Comparison of ENCODE assay signal across 29 cellular contexts in the genomic region with DNA sequence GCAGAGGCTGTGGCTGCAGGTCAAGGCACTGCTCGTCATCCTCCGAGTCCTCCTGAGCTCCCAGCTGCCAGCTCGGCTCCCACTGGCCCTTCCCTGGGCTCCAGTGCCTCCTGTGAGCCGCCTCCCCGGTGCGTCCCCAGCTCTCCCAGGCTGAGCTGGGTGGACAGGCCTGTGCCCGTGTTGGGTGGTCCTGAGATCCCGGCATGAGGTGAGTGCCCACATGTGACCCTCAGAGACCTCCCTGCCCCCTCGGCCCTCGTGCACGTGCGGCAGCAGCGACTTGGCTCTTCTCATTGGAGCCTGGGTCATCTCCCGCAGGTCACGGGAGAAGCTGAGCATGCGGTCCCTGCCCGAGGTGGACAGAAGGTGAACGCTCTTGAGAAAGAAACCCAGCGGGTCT.
"Had no signal": no experiment of that assay in that cellular context is flagged by ENCODE, and none has a peak within 500 bp of the region (broad histone marks: within the 10 kb centered on the region; RNA-seq: fewer than 3 reads in every experiment).

No MANE protein-coding gene starts in this region.

- H3K27ac Mint-ChIP-seq: activated CD4-positive, alpha-beta memory T cell treated with anti-CD3 and anti-CD28 coated beads for 36 hours; activated CD8-positive, alpha-beta memory T cell treated with anti-CD3 and anti-CD28 coated beads, Interleukin-2, amount 10 ng/mL, durations not matched to agents 7 days and 5 days; activated CD8-positive, alpha-beta T cell treated with anti-CD3 and anti-CD28 coated beads, Interleukin-2, amount 10 ng/mL, durations not matched to agents 7 days and 5 days; activated naive CD4-positive, alpha-beta T cell treated with anti-CD3 and anti-CD28 coated beads, Interleukin-2, amount 50 U/mL, for 24 hours; activated naive CD8-positive, alpha-beta T cell treated with anti-CD3 and anti-CD28 coated beads for 36 hours; activated naive CD8-positive, alpha-beta T cell treated with anti-CD3 and anti-CD28 coated beads, Interleukin-2, amount 50 U/mL, for 24 hours; activated T-cell treated with anti-CD3 and anti-CD28 coated beads, Interleukin-2, amount 50 U/mL, for 24 hours; activated T-cell treated with anti-CD3 and anti-CD28 coated beads, Interleukin-2, amount 50 U/mL, for 72 hours; effector memory CD8-positive, alpha-beta T cell; WTC11 had no signal

- H3K9me3 Mint-ChIP-seq: activated CD4-positive, alpha-beta memory T cell treated with anti-CD3 and anti-CD28 coated beads for 36 hours; activated naive CD4-positive, alpha-beta T cell treated with anti-CD3 and anti-CD28 coated beads, Interleukin-2, amount 50 U/mL, for 24 hours; activated naive CD8-positive, alpha-beta T cell treated with anti-CD3 and anti-CD28 coated beads for 36 hours; activated naive CD8-positive, alpha-beta T cell treated with anti-CD3 and anti-CD28 coated beads, Interleukin-2, amount 50 U/mL, for 24 hours; activated T-cell treated with anti-CD3 and anti-CD28 coated beads, Interleukin-2, amount 50 U/mL, for 24 hours; activated T-cell treated with anti-CD3 and anti-CD28 coated beads, Interleukin-2, amount 50 U/mL, for 72 hours; effector memory CD8-positive, alpha-beta T cell; WTC11 had no signal

- H3K4me3 ChIP-seq: adrenal gland, body of pancreas, esophagus muscularis mucosa, gastrocnemius medialis, heart right ventricle had no signal

- H3K9me3 ChIP-seq: adrenal gland, body of pancreas, esophagus muscularis mucosa, gastrocnemius medialis had no signal

- H3K27me3 ChIP-seq: adrenal gland, body of pancreas, esophagus muscularis mucosa, foreskin keratinocyte, gastrocnemius medialis, heart right ventricle had no signal

- H3K4me1 ChIP-seq: adrenal gland, body of pancreas, esophagus muscularis mucosa, foreskin keratinocyte, gastrocnemius medialis had no signal

- H3K4me3 Mint-ChIP-seq: activated CD4-positive, alpha-beta memory T cell treated with anti-CD3 and anti-CD28 coated beads for 36 hours; activated CD8-positive, alpha-beta memory T cell treated with anti-CD3 and anti-CD28 coated beads, Interleukin-2, amount 10 ng/mL, durations not matched to agents 7 days and 5 days; activated CD8-positive, alpha-beta T cell treated with anti-CD3 and anti-CD28 coated beads, Interleukin-2, amount 10 ng/mL, durations not matched to agents 7 days and 5 days; activated naive CD4-positive, alpha-beta T cell treated with anti-CD3 and anti-CD28 coated beads, Interleukin-2, amount 50 U/mL, for 24 hours; activated naive CD8-positive, alpha-beta T cell treated with anti-CD3 and anti-CD28 coated beads for 36 hours; activated naive CD8-positive, alpha-beta T cell treated with anti-CD3 and anti-CD28 coated beads, Interleukin-2, amount 50 U/mL, for 24 hours; activated T-cell treated with anti-CD3 and anti-CD28 coated beads, Interleukin-2, amount 50 U/mL, for 24 hours; activated T-cell treated with anti-CD3 and anti-CD28 coated beads, Interleukin-2, amount 50 U/mL, for 72 hours; effector memory CD8-positive, alpha-beta T cell; WTC11 had no signal

- H3K4me1 Mint-ChIP-seq: activated naive CD4-positive, alpha-beta T cell treated with anti-CD3 and anti-CD28 coated beads, Interleukin-2, amount 50 U/mL, for 24 hours; WTC11 had no signal

- H3K27me3 Mint-ChIP-seq: activated CD4-positive, alpha-beta memory T cell treated with anti-CD3 and anti-CD28 coated beads for 36 hours; activated CD8-positive, alpha-beta memory T cell treated with anti-CD3 and anti-CD28 coated beads, Interleukin-2, amount 10 ng/mL, durations not matched to agents 7 days and 5 days; activated naive CD4-positive, alpha-beta T cell treated with anti-CD3 and anti-CD28 coated beads, Interleukin-2, amount 50 U/mL, for 24 hours; activated naive CD8-positive, alpha-beta T cell treated with anti-CD3 and anti-CD28 coated beads for 36 hours; activated naive CD8-positive, alpha-beta T cell treated with anti-CD3 and anti-CD28 coated beads, Interleukin-2, amount 50 U/mL, for 24 hours; activated T-cell treated with anti-CD3 and anti-CD28 coated beads, Interleukin-2, amount 50 U/mL, for 24 hours; effector memory CD8-positive, alpha-beta T cell had no signal

- H3K27ac ChIP-seq: adrenal gland, body of pancreas, esophagus muscularis mucosa, foreskin keratinocyte, gastrocnemius medialis, heart right ventricle, VCaP had no signal

- H3K36me3 Mint-ChIP-seq: activated naive CD4-positive, alpha-beta T cell treated with anti-CD3 and anti-CD28 coated beads, Interleukin-2, amount 50 U/mL, for 24 hours had no signal

- DNase-seq: activated CD4-positive, alpha-beta memory T cell treated with anti-CD3 and anti-CD28 coated beads for 36 hours; activated CD4-positive, alpha-beta T cell treated with anti-CD3 and anti-CD28 coated beads for 48 hours; activated CD8-positive, alpha-beta memory T cell treated with anti-CD3 and anti-CD28 coated beads, Interleukin-2, amount 10 ng/mL, durations not matched to agents 7 days and 5 days; activated CD8-positive, alpha-beta memory T cell treated with anti-CD3 and anti-CD28 coated beads, Interleukin-2, amount 50 U/mL, for 4 hours; activated CD8-positive, alpha-beta T cell treated with anti-CD3 and anti-CD28 coated beads, Interleukin-2, amount 10 ng/mL, durations not matched to agents 7 days and 5 days; activated gamma-delta T cell; activated naive CD4-positive, alpha-beta T cell treated with Interleukin-2 at 50 U/mL for 16 hours; activated naive CD8-positive, alpha-beta T cell treated with anti-CD3 and anti-CD28 coated beads for 36 hours; activated naive CD8-positive, alpha-beta T cell treated with anti-CD3 and anti-CD28 coated beads, Interleukin-2, amount 50 U/mL, for 24 hours; activated T-cell treated with anti-CD3 and anti-CD28 coated beads for 4 hours; activated T-cell treated with anti-CD3 and anti-CD28 coated beads, Interleukin-2, amount 50 U/mL, for 24 hours; activated T-cell treated with anti-CD3 and anti-CD28 coated beads, Interleukin-2, amount 50 U/mL, for 72 hours; adrenal gland; aorta; body of pancreas; cortex of kidney; dermis blood vessel endothelial cell; effector CD4-positive, alpha-beta T cell; effector memory CD8-positive, alpha-beta T cell; erythroblast; foreskin keratinocyte; gastrocnemius medialis; glutamatergic neuron; heart right ventricle; T-helper 2 cell had no signal

- ATAC-seq: activated CD8-positive, alpha-beta memory T cell treated with anti-CD3 and anti-CD28 coated beads, Interleukin-2, amount 10 ng/mL, durations not matched to agents 7 days and 5 days; activated CD8-positive, alpha-beta T cell treated with anti-CD3 and anti-CD28 coated beads, Interleukin-2, amount 10 ng/mL, durations not matched to agents 7 days and 5 days; activated naive CD8-positive, alpha-beta T cell treated with anti-CD3 and anti-CD28 coated beads, Interleukin-2, amount 50 U/mL, for 24 hours; activated T-cell treated with anti-CD3 and anti-CD28 coated beads, Interleukin-2, amount 50 U/mL, for 72 hours; body of pancreas; effector memory CD8-positive, alpha-beta T cell; foreskin keratinocyte; gastrocnemius medialis; heart right ventricle; WTC11 had no signal
